Comparison of ENCODE assay signal across 9 cellular contexts in genomic region chr6:16421462-16421960, GRCh38.
DNase-seq lines count a peak whose midpoint lies in the region; ATAC-seq, FAIRE-seq and TF ChIP-seq lines count a peak whose summit lies in the region.
"Had no signal": no experiment of that assay in that cellular context is flagged by ENCODE, and none has a peak within 500 bp of the region (broad histone marks: within the 10 kb centered on the region; RNA-seq: fewer than 3 reads in every experiment).

No MANE protein-coding gene starts in this region.

- H3K9me3 Mint-ChIP-seq in MCF 10A (ENCODE audit: unreplicated experiment) = no peaks in the 10 kb centered on the region

- H3K27ac ChIP-seq in IMR-90 (ENCODE audit: insufficient read depth, low read length) (no peak overlapping the region), adrenal gland (peak overlapping the region in 2 of 5 donors; percentile 17 to 64)

- no peak overlapping the region for H3K14ac ChIP-seq in IMR-90 (replicated peaks; ENCODE audit: low read depth, low read length)

- peaks cover 5% of the 10 kb centered on the region for H3K4me1 ChIP-seq in IMR-90 (ENCODE audit: control insufficient read depth, insufficient read depth, low read length)
- H3K4me1 ChIP-seq in adrenal gland (replicated peaks in 1 of 2) = peaks cover 4 to 30% of the 10 kb centered on the region in 2 donors

- H4K20me1 ChIP-seq in IMR-90 (ENCODE audit: insufficient read depth, low read length) = no peaks in the 10 kb centered on the region

- no peak overlapping the region for H2BK120ac ChIP-seq in IMR-90 (ENCODE audit: low read depth, low read length)

- TF ChIP-seq POLR2A in IMR-90 (IDR thresholded peaks at IDR 0.05; ENCODE audit: low read depth, low read length) (no peak), adrenal gland (IDR thresholded peaks at IDR 0.05) (no peak)

- H3K18ac ChIP-seq in IMR-90 (ENCODE audit: low read depth, low read length) = no peak overlapping the region

- in situ Hi-C loops in IMR-90 (cut with MboI; ENCODE audit: low sequenced_read_pairs) = no loop called here

- no peaks in the 10 kb centered on the region for H3K36me3 Mint-ChIP-seq in MCF 10A (ENCODE audit: insufficient read depth, unreplicated experiment)

- H2AFZ ChIP-seq in IMR-90 (replicated peaks; ENCODE audit: low read length, poor library complexity) = no peak overlapping the region

- H3K27me3 Mint-ChIP-seq in MCF 10A (ENCODE audit: insufficient read depth, unreplicated experiment) = no peaks in the 10 kb centered on the region

- peak overlapping the region; percentile 39 for H2BK5ac ChIP-seq in IMR-90 (ENCODE audit: low read depth, low read length, poor library complexity, severe bottlenecking)

- no TSS peak for BruUV-seq in IMR-90 (replicated peaks; lab: Mats Ljungman, UMichigan)
- no TSS peak for BruUV-seq in MCF 10A (replicated peaks; lab: Mats Ljungman, UMichigan)

- ATAC-seq in GM21447 (IDR thresholded peaks at IDR 0.05; ENCODE audit: unreplicated experiment) = peak; percentile 11
- ATAC-seq in IMR-90 (ENCODE audit: low read depth) = no peak

- POLR2A ChIA-PET in IMR-90 (lab: Charles Lee; ENCODE audit: unreplicated experiment) = no interaction called here
- POLR2A ChIA-PET in MCF 10A (lab: Yijun Ruan, JAX) = no interaction called here

- TF ChIP-seq CTCF in GM12865 (IDR thresholded peaks at IDR 0.05; ENCODE audit: insufficient read depth, low read depth, low read length, missing control alignments) (no peak), IMR-90 (conservative IDR thresholded peaks at IDR 0.05; ENCODE audit: low read depth, low read length) (no peak), foreskin fibroblast (IDR thresholded peaks at IDR 0.05; ENCODE audit: low read depth, low read length) (no peak), adrenal gland (IDR thresholded peaks at IDR 0.05) (no peak), MCF 10A (IDR thresholded peaks at IDR 0.05; ENCODE audit: unreplicated experiment) (no peak)

- H3K9ac ChIP-seq in IMR-90 (ENCODE audit: low read depth, low read length) = no peak overlapping the region

- no peaks in the 10 kb centered on the region for H3K27me3 ChIP-seq in IMR-90 (ENCODE audit: control insufficient read depth, insufficient read depth, low read length)
- no peaks in the 10 kb centered on the region for H3K27me3 ChIP-seq in adrenal gland

- H4K5ac ChIP-seq in IMR-90 (ENCODE audit: low read depth, low read length) = no peak overlapping the region

- H3K4me1 Mint-ChIP-seq in MCF 10A (ENCODE audit: insufficient read depth, unreplicated experiment) = peaks cover 6% of the 10 kb centered on the region

- no peak overlapping the region for H3K27ac Mint-ChIP-seq in MCF 10A (ENCODE audit: low read depth, unreplicated experiment)

- dilution Hi-C loops in IMR-90 (cut with HindIII; ENCODE audit: low sequenced_read_pairs, unreplicated experiment) = no loop called here

- peak overlapping the region; percentile 73 for H3K4me2 ChIP-seq in IMR-90 (ENCODE audit: low read depth, low read length)

- H4K91ac ChIP-seq in IMR-90 (ENCODE audit: insufficient read depth, low read depth, low read length) = no peak overlapping the region

- H2BK15ac ChIP-seq in IMR-90 (ENCODE audit: low read depth, low read length) = no peak overlapping the region

- peaks cover 2% of the 10 kb centered on the region; the same call in 1 of the 2 replicates for H3K36me3 ChIP-seq in IMR-90 (ENCODE audit: control insufficient read depth, insufficient read depth, low read length)
- H3K36me3 ChIP-seq in adrenal gland (replicated peaks in 1 of 2) = no peaks in the 10 kb centered on the region

- no peak overlapping the region for H2AK9ac ChIP-seq in IMR-90 (replicated peaks; ENCODE audit: low read depth, low read length, poor library complexity)

- CTCF ChIA-PET in IMR-90 (lab: Yijun Ruan, JAX) (no interaction called here), MCF 10A (lab: Yijun Ruan, JAX) (interaction anchor here (0.6 kb wide), 1 partner anchor 230 kb away, joined by 3 read pairs; no protein-coding TSS in a partner anchor)

- 92% methylated on average over 5 of the region's 6 CpGs; no CpG with 5 or more reads in 1 of the 2 experiments for WGBS in IMR-90 (ENCODE audit: extremely low coverage in 2 of 2, insufficient read length in 1 of 2), 2 experiments
- 83 to 88% (median 86%) methylated on average over 6 of the region's 6 CpGs for WGBS in adrenal gland, 4 donors

- H3K4me3 ChIP-seq in GM12865 (ENCODE audit: low read depth, low read length) (no peak overlapping the region), IMR-90 (ENCODE audit: insufficient read depth, low read depth, low read length) (no peak overlapping the region), foreskin fibroblast (ENCODE audit: low read depth in 1 of 2, low read length in 2 of 2) (peak overlapping the region; percentile 8 to 18), adrenal gland (peak overlapping the region in 1 of 4 donors; percentile 36)

- FAIRE-seq in HTR-8/SVneo (lab: Jason Lieb, UNC) = no peak
- FAIRE-seq: G401.6 had no signal

- H3K9me1 ChIP-seq in IMR-90 (ENCODE audit: insufficient read depth, low read length) = peaks cover 6% of the 10 kb centered on the region; the same call in 1 of the 2 replicates

- H3K9me3 ChIP-seq in IMR-90 (ENCODE audit: control insufficient read depth, insufficient read depth, low read length) = no peaks in the 10 kb centered on the region
- H3K9me3 ChIP-seq in adrenal gland (replicated peaks in 1 of 3) = no peaks in the 10 kb centered on the region

- no peak overlapping the region for H3K56ac ChIP-seq in IMR-90 (ENCODE audit: extremely low read depth, insufficient read depth, low read length)

- H3K23ac ChIP-seq in IMR-90 (ENCODE audit: low read depth, low read length) = no peak overlapping the region

- H3K4me3 Mint-ChIP-seq in MCF 10A (ENCODE audit: unreplicated experiment) = no peak overlapping the region

- TF ChIP-seq RAD21 in IMR-90 (IDR thresholded peaks at IDR 0.05; ENCODE audit: low read length) = no peak

- no peak overlapping the region for H3K4ac ChIP-seq in IMR-90 (ENCODE audit: low read depth, low read length)

- intact Hi-C loops in IMR-90 (cut with micrococcal nuclease) (no loop called here), adrenal gland (cut with DNase I) (no loop called here), MCF 10A (cut with micrococcal nuclease) (no loop called here)

- no peak overlapping the region for H2AK5ac ChIP-seq in IMR-90 (ENCODE audit: low read depth, low read length)

- H4K8ac ChIP-seq in IMR-90 (ENCODE audit: low read depth in 2 of 2, low read length in 2 of 2) = no peak overlapping the region

- H2BK20ac ChIP-seq in IMR-90 (ENCODE audit: low read depth, low read length) = no peak overlapping the region

- H3K79me1 ChIP-seq in IMR-90 (ENCODE audit: low read depth in 1 of 2, low read length in 2 of 2) = peaks cover 0 to 13% of the 10 kb centered on the region in 2 experiments; a peak in 3 of 4 replicates

- DNase-seq in GM12865 (ENCODE audit: low read depth) = peak; percentile 67
- no peak for DNase-seq in IMR-90
- DNase-seq in foreskin fibroblast = no peak
- no peak for DNase-seq in adrenal gland
- DNase-seq in DMS153 (lab: John Stamatoyannopoulos, UW) = no peak
- no peak for DNase-seq in HTR-8/SVneo (ENCODE audit: insufficient read length, low spot score)
- DNase-seq in MCF 10A (ENCODE audit: unreplicated experiment) = no peak

TF ChIP-seq in IMR-90, 13 proteins besides CTCF, POLR2A, EP300 and RAD21:
- TF ChIP-seq FOS (IDR thresholded peaks at IDR 0.05; ENCODE audit: low read depth, low read length) (no peak), CEBPB (IDR thresholded peaks at IDR 0.05; ENCODE audit: low read depth, low read length) (no peak), MXI1 (IDR thresholded peaks at IDR 0.05; ENCODE audit: borderline replicate concordance, low read depth, low read length) (no peak), USF2 (IDR thresholded peaks at IDR 0.05; ENCODE audit: low read depth, low read length) (no peak), ELK1 (IDR thresholded peaks at IDR 0.05; ENCODE audit: borderline replicate concordance, low read depth, low read length) (no peak), NFE2L2 (IDR thresholded peaks at IDR 0.05; ENCODE audit: low read depth, low read length) (no peak), CHD1 (IDR thresholded peaks at IDR 0.05; ENCODE audit: low read depth, low read length) (no peak), SMC3 (IDR thresholded peaks at IDR 0.05; ENCODE audit: low read depth, low read length) (no peak), RCOR1 (IDR thresholded peaks at IDR 0.05; ENCODE audit: insufficient replicate concordance, low read length) (no peak), MAFK (IDR thresholded peaks at IDR 0.05; ENCODE audit: low read depth, low read length) (no peak), RFX5 (IDR thresholded peaks at IDR 0.05; ENCODE audit: low read depth, low read length) (no peak), MAZ (IDR thresholded peaks at IDR 0.05; ENCODE audit: borderline replicate concordance, low read depth, low read length) (no peak), BHLHE40 (IDR thresholded peaks at IDR 0.05; ENCODE audit: low read depth, low read length) (no peak)

Comparison
In these comparisons a context has a peak if more than half of its experiments do, and no peak if none do; other contexts are left out.
1. H3K4me3 ChIP-seq: peak in foreskin fibroblast (2 of 2); none in GM12865 (single experiment) and IMR-90 (single experiment).